In the genomic region with DNA sequence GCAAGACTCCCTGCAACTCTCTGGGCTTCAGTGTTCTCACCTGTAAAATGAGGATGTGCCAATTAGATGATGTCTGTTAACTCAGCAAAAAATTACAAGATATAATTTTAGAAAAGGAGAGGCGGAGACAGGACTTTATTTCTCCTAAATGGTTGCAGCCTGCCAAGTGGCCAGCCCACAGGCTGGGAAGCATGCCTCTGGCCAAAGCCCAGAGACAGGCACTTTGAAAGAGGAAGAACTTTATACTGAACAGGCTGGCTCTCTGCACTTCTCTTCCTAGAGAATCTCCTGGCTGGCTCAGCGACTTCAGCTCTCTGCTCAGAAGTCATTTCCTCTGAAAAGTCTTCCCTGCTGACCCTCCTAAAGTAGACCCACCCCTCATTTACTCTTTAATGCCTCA, we compare ENCODE assay signal across 15 cellular contexts. TPM values are rescaled to one million over a fixed set of nuclear protein-coding genes. Genes with fewer than 3 reads are reported as not detected.
A peak's percentile ranks its signal among the peaks of the same experiment; 100 is the strongest.
DNase-seq lines count a peak whose midpoint lies in the region; ATAC-seq, FAIRE-seq and TF ChIP-seq lines count a peak whose summit lies in the region.
"Had no signal": no experiment of that assay in that cellular context is flagged by ENCODE, and none has a peak within 500 bp of the region (broad histone marks: within the 10 kb centered on the region; RNA-seq: fewer than 3 reads in every experiment).

No MANE protein-coding gene starts in this region.

- TF ChIP-seq CTCF in right atrium auricular region (IDR thresholded peaks at IDR 0.05), result no peak
- TF ChIP-seq CTCF in colonic mucosa (IDR thresholded peaks at IDR 0.05), result no peak
- no peak for TF ChIP-seq CTCF in transverse colon (IDR thresholded peaks at IDR 0.05)

- in situ Hi-C loops in transverse colon (cut with MboI; ENCODE audit: low pct_ligation_motif_present in 1 of 4, low pct_unique_long_range_greater_than_20kb in 1 of 4, low sequenced_read_pairs in 3 of 4), result no loop called here

- peak overlapping the region; percentile 9 for H3K56ac ChIP-seq in mesendoderm (ENCODE audit: low read length)

- H3K9ac ChIP-seq in colonic mucosa (ENCODE audit: low read depth in 2 of 2, low read length in 2 of 2), result no peak overlapping the region
- H3K9ac ChIP-seq in mesendoderm (ENCODE audit: low read length), result no peak overlapping the region

- no peak overlapping the region for H2BK5ac ChIP-seq in mesendoderm (ENCODE audit: low read length)

- H3K9me3 Mint-ChIP-seq in activated naive CD4-positive, alpha-beta T cell treated with anti-CD3 and anti-CD28 coated beads for 36 hours, result no peaks in the 10 kb centered on the region
- H3K9me3 Mint-ChIP-seq: natural killer cell treated with Interleukin-12 subunit alpha and Interleukin-12 subunit beta and Interleukin-15 and Interleukin-18, amount 100 ng/mL, for 72 hours had no signal

- no peak overlapping the region for H3K27ac Mint-ChIP-seq in activated naive CD4-positive, alpha-beta T cell treated with anti-CD3 and anti-CD28 coated beads for 36 hours
- H3K27ac Mint-ChIP-seq: natural killer cell treated with Interleukin-12 subunit alpha and Interleukin-12 subunit beta and Interleukin-15 and Interleukin-18, amount 100 ng/mL, for 72 hours had no signal

- H3K23ac ChIP-seq in mesendoderm (ENCODE audit: low read length), result peak overlapping the region; percentile 10

- peaks cover 8% of the 10 kb centered on the region for H3K79me1 ChIP-seq in mesendoderm (ENCODE audit: low read length)

- intact Hi-C loops in Right ventricle myocardium inferior (cut with DNase I), result no loop called here
- intact Hi-C loops in colonic mucosa (cut with DNase I), result no loop called here
- intact Hi-C loops in transverse colon (cut with DNase I; ENCODE audit: low total_unique reads), result no loop called here
- intact Hi-C loops in activated naive CD4-positive, alpha-beta T cell treated with anti-CD3 and anti-CD28 coated beads for 36 hours (cut with micrococcal nuclease), result no loop called here

- peak; percentile 69 for DNase-seq in Right ventricle myocardium inferior (ENCODE audit: missing footprints)
- DNase-seq in right atrium auricular region (ENCODE audit: low spot score), result no peak
- peak; percentile 30 for DNase-seq in colonic mucosa
- DNase-seq in mesendoderm, result peak; percentile 16
- DNase-seq in transverse colon, result peak; percentile 13
- DNase-seq in activated naive CD4-positive, alpha-beta T cell treated with anti-CD3 and anti-CD28 coated beads for 36 hours, result no peak
- no peak for DNase-seq in small intestine
- DNase-seq: NCI-H1436 treated with DMSO at 0.1 percent for 48 hours, NCI-H524, SHP77 treated with DMSO at 0.1 percent for 48 hours had no signal

- H3K4me3 ChIP-seq in right atrium auricular region, result no peak overlapping the region
- no peak overlapping the region for H3K4me3 ChIP-seq in colonic mucosa
- no peak overlapping the region for H3K4me3 ChIP-seq in mesendoderm (ENCODE audit: low read length)
- no peak overlapping the region for H3K4me3 ChIP-seq in transverse colon
- no peak overlapping the region for H3K4me3 ChIP-seq in small intestine (ENCODE audit: low read depth in 1 of 2, low read length in 2 of 2)
- H3K4me3 ChIP-seq: gastroesophageal sphincter had no signal

- H4K5ac ChIP-seq in mesendoderm (ENCODE audit: low read length), result no peak overlapping the region

- no peak overlapping the region for H3K4me3 Mint-ChIP-seq in activated naive CD4-positive, alpha-beta T cell treated with anti-CD3 and anti-CD28 coated beads for 36 hours
- H3K4me3 Mint-ChIP-seq: natural killer cell treated with Interleukin-12 subunit alpha and Interleukin-12 subunit beta and Interleukin-15 and Interleukin-18, amount 100 ng/mL, for 72 hours had no signal

- H3K4me1 ChIP-seq in right atrium auricular region (peaks cover 0 to 18% of the 10 kb centered on the region in 2 donors), colonic mucosa (no peaks in the 10 kb centered on the region), mesendoderm (ENCODE audit: control insufficient read depth, low read depth, low read length) (peaks cover 8% of the 10 kb centered on the region), transverse colon (peaks cover 9 to 23% (median 16%) of the 10 kb centered on the region in 4 donors), small intestine (ENCODE audit: control insufficient read depth in 2 of 2, insufficient read depth in 1 of 2, low read depth in 1 of 2, low read length in 1 of 2) (no peaks in the 10 kb centered on the region)

- no peak overlapping the region for H4K8ac ChIP-seq in mesendoderm (ENCODE audit: low read depth, low read length)

- no peak for FAIRE-seq in small intestine (lab: Jason Lieb, UNC)
- FAIRE-seq: D721Med, urothelium cell line had no signal

- H3K4me2 ChIP-seq in mesendoderm (ENCODE audit: low read length), result no peak overlapping the region

- H3K4ac ChIP-seq in mesendoderm (ENCODE audit: low read depth, low read length), result no peak overlapping the region

- no peak for TF ChIP-seq POLR2A in transverse colon (IDR thresholded peaks at IDR 0.05)

- CTCF ChIA-PET in activated naive CD4-positive, alpha-beta T cell treated with anti-CD3 and anti-CD28 coated beads for 36 hours (lab: Charles Lee), result interaction anchor here (0.7 to 1.6 kb wide), 8 partner anchors 9 to 312 kb away, joined by 3 to 7 read pairs (median 4); no protein-coding TSS in a partner anchor

- ATAC-seq in Right ventricle myocardium inferior, result no peak
- no peak for ATAC-seq in GM19463 (IDR thresholded peaks at IDR 0.05; ENCODE audit: unreplicated experiment)
- ATAC-seq: gastroesophageal sphincter; natural killer cell treated with Interleukin-12 subunit alpha and Interleukin-12 subunit beta and Interleukin-15 and Interleukin-18, amount 100 ng/mL, for 72 hours had no signal

- H3K18ac ChIP-seq in mesendoderm (ENCODE audit: low read length), result peak overlapping the region; percentile 40

- no CpG with 5 or more reads among the region's 2 CpGs for whole genome bisulfite sequencing in mesendoderm (ENCODE audit: extremely low coverage, insufficient coverage, low lambda C conversion rate)
- 0 to 9% methylated on average over 1 to 2 of the region's 2 CpGs for WGBS in transverse colon (ENCODE audit: low coverage in 1 of 2), 2 donors
- WGBS in small intestine, 3 donors, result 44 to 64% (median 52%) methylated on average over 2 of the region's 2 CpGs

- no peak overlapping the region for H2AK5ac ChIP-seq in mesendoderm (ENCODE audit: low read length)

- no peaks in the 10 kb centered on the region for H3K36me3 Mint-ChIP-seq in activated naive CD4-positive, alpha-beta T cell treated with anti-CD3 and anti-CD28 coated beads for 36 hours (ENCODE audit: low read depth)
- H3K36me3 Mint-ChIP-seq: natural killer cell treated with Interleukin-12 subunit alpha and Interleukin-12 subunit beta and Interleukin-15 and Interleukin-18, amount 100 ng/mL, for 72 hours had no signal

- H3K9me3 ChIP-seq in right atrium auricular region, result no peaks in the 10 kb centered on the region
- H3K9me3 ChIP-seq in colonic mucosa, result no peaks in the 10 kb centered on the region
- H3K9me3 ChIP-seq in transverse colon, result no peaks in the 10 kb centered on the region
- no peaks in the 10 kb centered on the region for H3K9me3 ChIP-seq in small intestine (ENCODE audit: control insufficient read depth, low read depth)
- H3K9me3 ChIP-seq: gastroesophageal sphincter had no signal

- peaks cover 8% of the 10 kb centered on the region for H3K79me2 ChIP-seq in mesendoderm (ENCODE audit: control insufficient read depth, insufficient read depth, low read length)

- peaks cover 4% of the 10 kb centered on the region for H3K27me3 Mint-ChIP-seq in activated naive CD4-positive, alpha-beta T cell treated with anti-CD3 and anti-CD28 coated beads for 36 hours (ENCODE audit: low read depth)

- H3K27ac ChIP-seq in right atrium auricular region (no peak overlapping the region), colonic mucosa (no peak overlapping the region), mesendoderm (ENCODE audit: low read depth, low read length) (peak overlapping the region; percentile 1), transverse colon (peak overlapping the region in 2 of 4 donors; percentile 18 to 33), small intestine (ENCODE audit: low read depth in 1 of 2, low read length in 1 of 2) (no peak overlapping the region)

- H3K4me1 Mint-ChIP-seq in activated naive CD4-positive, alpha-beta T cell treated with anti-CD3 and anti-CD28 coated beads for 36 hours (ENCODE audit: low read depth), result peaks cover 13% of the 10 kb centered on the region

- H3K27me3 ChIP-seq in right atrium auricular region, result no peaks in the 10 kb centered on the region
- H3K27me3 ChIP-seq in colonic mucosa, result no peaks in the 10 kb centered on the region
- no peaks in the 10 kb centered on the region for H3K27me3 ChIP-seq in mesendoderm (ENCODE audit: insufficient read depth, low read length, poor library complexity)
- no peaks in the 10 kb centered on the region for H3K27me3 ChIP-seq in transverse colon
- H3K27me3 ChIP-seq in small intestine (ENCODE audit: control insufficient read depth in 2 of 2, insufficient read depth in 2 of 2, low read length in 2 of 2), result peaks cover 0 to 2% of the 10 kb centered on the region in 2 donors
- H3K27me3 ChIP-seq: gastroesophageal sphincter had no signal

- no peak for TF ChIP-seq EP300 in transverse colon (IDR thresholded peaks at IDR 0.05; ENCODE audit: low read depth)

- H2BK120ac ChIP-seq in mesendoderm (ENCODE audit: low read depth, low read length), result no peak overlapping the region

- H3K36me3 ChIP-seq in right atrium auricular region (no peaks in the 10 kb centered on the region), colonic mucosa (no peaks in the 10 kb centered on the region), mesendoderm (ENCODE audit: control insufficient read depth, insufficient read depth, low read length) (no peaks in the 10 kb centered on the region), transverse colon (no peaks in the 10 kb centered on the region), small intestine (ENCODE audit: control insufficient read depth in 2 of 2, insufficient read depth in 2 of 2, low read length in 2 of 2) (no peaks in the 10 kb centered on the region)
- H3K36me3 ChIP-seq: gastroesophageal sphincter had no signal

- no peak overlapping the region for H2BK15ac ChIP-seq in mesendoderm (replicated peaks; ENCODE audit: low read depth)

RNA-seq across cellular contexts. Expression of a gene that starts 3.7 kb away (rescaled TPM):
- total RNA-seq in Right ventricle myocardium inferior (7.4 TPM), right atrium auricular region (10 to 100 TPM in 1 of 2 donors, 1 to 10 TPM in 1; 8.1 to 12.8 TPM), colonic mucosa (1 to 10 TPM; 9.2 to 9.3 TPM), transverse colon (1 to 10 TPM; 3.8 to 7.9 (median 6.9) TPM)
- polyA plus RNA-seq in mesendoderm (2013, experiment 1 of 2), result 9.5 TPM
- 9.7 TPM for polyA plus RNA-seq in mesendoderm (2013, experiment 2 of 2)
- under 1 TPM; 0.20 to 0.57 TPM for total RNA-seq in activated naive CD4-positive, alpha-beta T cell treated with anti-CD3 and anti-CD28 coated beads for 36 hours
- polyA plus RNA-seq in small intestine, result 1 to 10 TPM in 1 of 3 donors, under 1 TPM in 2; 0.22 to 2.8 (median 0.27) TPM

Comparison
In these comparisons a context has a peak if more than half of its experiments do, and no peak if none do; other contexts are left out.
1. DNase-seq: peak in Right ventricle myocardium inferior (single experiment), colonic mucosa (single experiment), mesendoderm (single experiment) and transverse colon (single experiment); none in right atrium auricular region (single experiment), activated naive CD4-positive, alpha-beta T cell treated with anti-CD3 and anti-CD28 coated beads for 36 hours (single experiment) and small intestine (single experiment).